Comparison of ENCODE assay signal across 1 cellular context in genomic region chr4:89111833-89112563, GRCh38.
TF ChIP-seq lines count a peak whose summit lies in the region.

No MANE protein-coding gene starts in this region.

TF ChIP-seq in HepG2, 621 proteins besides CTCF, POLR2A, EP300 and RAD21 (continued from another document and continues in another):
- TF ChIP-seq REST (IDR thresholded peaks at IDR 0.05; ENCODE audit: borderline replicate concordance in 1 of 2, low read depth in 1 of 2, low read length in 2 of 2) (peak in 1 of 2 experiments; percentile 74; a peak in 2 of 4 replicates), ZNF274 (CRISPR knock-in tag; IDR thresholded peaks at IDR 0.05) (no peak), PPARG (CRISPR knock-in tag; conservative IDR thresholded peaks at IDR 0.05) (peak; percentile 92), CC2D1A (CRISPR knock-in tag; IDR thresholded peaks at IDR 0.05) (no peak), ZNF3 (CRISPR knock-in tag; IDR thresholded peaks at IDR 0.05) (peak; percentile 24; the same call in 1 of the 2 replicates), ZBTB42 (CRISPR knock-in tag; IDR thresholded peaks at IDR 0.05) (no peak), ZNF746 (CRISPR knock-in tag; IDR thresholded peaks at IDR 0.05) (no peak), ZNF543 (CRISPR knock-in tag; IDR thresholded peaks at IDR 0.05) (no peak), WIZ (CRISPR knock-in tag; IDR thresholded peaks at IDR 0.05) (peak; percentile 34; the same call in 1 of the 2 replicates), ZSCAN20 (CRISPR knock-in tag; IDR thresholded peaks at IDR 0.05; ENCODE audit: borderline replicate concordance) (no peak), TRAFD1 (CRISPR knock-in tag; IDR thresholded peaks at IDR 0.05; ENCODE audit: borderline replicate concordance) (no peak), ZNF124 (CRISPR knock-in tag; IDR thresholded peaks at IDR 0.05) (peak; percentile 86), NPAS2 (CRISPR knock-in tag; IDR thresholded peaks at IDR 0.05; ENCODE audit: borderline replicate concordance) (no peak), MXD3 (CRISPR knock-in tag; IDR thresholded peaks at IDR 0.05) (no peak), CSRNP2 (CRISPR knock-in tag; conservative IDR thresholded peaks at IDR 0.05; ENCODE audit: low read depth) (no peak), ZNF709 (CRISPR knock-in tag; IDR thresholded peaks at IDR 0.05) (no peak), ZNF780A (CRISPR knock-in tag; IDR thresholded peaks at IDR 0.05) (0 out of 2 replicates have a peak, but pooled peaks have one; percentile 20), KAT2B (IDR thresholded peaks at IDR 0.05; ENCODE audit: borderline replicate concordance, low read depth, low read length) (no peak), TRIM22 (IDR thresholded peaks at IDR 0.05) (no peak), ZBTB38 (CRISPR knock-in tag; IDR thresholded peaks at IDR 0.05) (no peak), MZF1 (CRISPR knock-in tag; IDR thresholded peaks at IDR 0.05; ENCODE audit: borderline replicate concordance) (no peak), ZFAT (CRISPR knock-in tag; conservative IDR thresholded peaks at IDR 0.05) (no peak), ZFP41 (CRISPR knock-in tag; IDR thresholded peaks at IDR 0.05; ENCODE audit: borderline replicate concordance) (no peak), ZGPAT (CRISPR knock-in tag; IDR thresholded peaks at IDR 0.05) (peak; percentile 46; the same call in 1 of the 2 replicates), HNF4G (IDR thresholded peaks at IDR 0.05; ENCODE audit: borderline replicate concordance, low read depth, low read length) (peak; percentile 71), HNF4G (CRISPR knock-in tag; IDR thresholded peaks at IDR 0.05; ENCODE audit: borderline replicate concordance, low read depth) (peak; percentile 86; the same call in 1 of the 2 replicates), SMC3 (IDR thresholded peaks at IDR 0.05; ENCODE audit: low read length) (peak; percentile 49; the same call in 1 of the 2 replicates), TEAD3 (CRISPR knock-in tag; optimal IDR thresholded peaks at IDR 0.05; ENCODE audit: borderline replicate concordance) (peak; percentile 99), CREM (IDR thresholded peaks at IDR 0.05) (peak; percentile 78), CREM (CRISPR knock-in tag; IDR thresholded peaks at IDR 0.05) (no peak), ZHX2 (IDR thresholded peaks at IDR 0.05; ENCODE audit: low read depth) (peak; percentile 54; the same call in 1 of the 2 replicates), ZHX2 (CRISPR knock-in tag; IDR thresholded peaks at IDR 0.05; ENCODE audit: borderline replicate concordance) (no peak), E2F2 (CRISPR knock-in tag; IDR thresholded peaks at IDR 0.05; ENCODE audit: borderline replicate concordance) (no peak), ZNF205 (CRISPR knock-in tag; IDR thresholded peaks at IDR 0.05) (peak; percentile 63; the same call in 1 of the 2 replicates), ZNF503 (CRISPR knock-in tag; IDR thresholded peaks at IDR 0.05) (peak; percentile 74; the same call in 1 of the 2 replicates), ZSCAN12 (CRISPR knock-in tag; IDR thresholded peaks at IDR 0.05) (no peak), HMGA1 (CRISPR knock-in tag; conservative IDR thresholded peaks at IDR 0.05) (no peak)
